Comparison of ENCODE assay signal across 22 cellular contexts in genomic region chr15:70214266-70214665, GRCh38.
A peak's percentile ranks its signal among the peaks of the same experiment; 100 is the strongest.
DNase-seq lines count a peak whose midpoint lies in the region; ATAC-seq, FAIRE-seq and TF ChIP-seq lines count a peak whose summit lies in the region.
"Had no signal": no experiment of that assay in that cellular context is flagged by ENCODE, and none has a peak within 500 bp of the region (broad histone marks: within the 10 kb centered on the region; RNA-seq: fewer than 3 reads in every experiment).

No MANE protein-coding gene starts in this region.

- no peak overlapping the region for H3K4me3 Mint-ChIP-seq in HFFc6
- H3K4me3 Mint-ChIP-seq in memory B cell, result no peak overlapping the region
- H3K4me3 Mint-ChIP-seq in activated T-cell treated with anti-CD3 and anti-CD28 coated beads, Interleukin-2, amount 50 U/mL, for 24 hours, result no peak overlapping the region
- no peak overlapping the region for H3K4me3 Mint-ChIP-seq in T-helper 2 cell treated with Interferon-gamma antibody and Interleukin-4, amounts not matched to agents 5 μg/mL and 100 μg/mL, for 36 hours
- H3K4me3 Mint-ChIP-seq: nephron, T-cell had no signal

- H3K27ac ChIP-seq in VCaP, result no peak overlapping the region
- no peak overlapping the region for H3K27ac ChIP-seq in kidney (ENCODE audit: low read depth in 2 of 2, low read length in 2 of 2)
- H3K27ac ChIP-seq: C4-2B, epithelial cell of prostate, gastroesophageal sphincter, transverse colon had no signal

- no peak for FAIRE-seq in kidney (lab: Jason Lieb, UNC)

- H3K36me3 ChIP-seq in kidney (ENCODE audit: control insufficient read depth in 1 of 2, insufficient read depth in 2 of 2, low read length in 2 of 2), result no peaks in the 10 kb centered on the region
- H3K36me3 ChIP-seq: gastroesophageal sphincter, transverse colon had no signal

- TF ChIP-seq CTCF in GM12865 (IDR thresholded peaks at IDR 0.05; ENCODE audit: insufficient read depth, low read depth, low read length, missing control alignments) (peak; percentile 18), HFFc6 (IDR thresholded peaks at IDR 0.05) (peak; percentile 16; the same call in 1 of the 2 replicates), VCaP (conservative IDR thresholded peaks at IDR 0.05) (peak; percentile 16; the same call in 1 of the 2 replicates), kidney (IDR thresholded peaks at IDR 0.05; ENCODE audit: borderline replicate concordance, extremely low read depth, insufficient read depth) (no peak)

- H3K27ac Mint-ChIP-seq in HFFc6 (no peak overlapping the region), memory B cell (no peak overlapping the region)
- no peak overlapping the region for H3K27ac Mint-ChIP-seq in activated T-cell treated with anti-CD3 and anti-CD28 coated beads, Interleukin-2, amount 50 U/mL, for 24 hours
- no peak overlapping the region for H3K27ac Mint-ChIP-seq in T-helper 2 cell treated with Interferon-gamma antibody and Interleukin-4, amounts not matched to agents 5 μg/mL and 100 μg/mL, for 36 hours
- H3K27ac Mint-ChIP-seq: nephron, T-cell had no signal

- peak; percentile 14 for DNase-seq in GM12865 (ENCODE audit: low read depth)
- DNase-seq in HFFc6, result no peak
- no peak for DNase-seq in memory B cell (ENCODE audit: low spot score in 2 of 2)
- DNase-seq in GM19240 (ENCODE audit: insufficient read length, low spot score), result no peak
- DNase-seq in activated T-cell treated with anti-CD3 and anti-CD28 coated beads, Interleukin-2, amount 50 U/mL, for 24 hours, result no peak
- no peak for DNase-seq in kidney
- DNase-seq in T-helper 2 cell treated with Interferon-gamma antibody and Interleukin-4, amounts not matched to agents 5 μg/mL and 100 μg/mL, for 36 hours (ENCODE audit: low spot score), result no peak
- DNase-seq: activated CD4-positive, CD25-positive, alpha-beta regulatory T cell treated with anti-CD3 and anti-CD28 coated beads, Interleukin-2, amount 50 U/mL, for 72 hours; activated CD8-positive, alpha-beta memory T cell treated with anti-CD3 and anti-CD28 coated beads, Interleukin-2, amount 50 U/mL, for 4 hours; activated naive CD4-positive, alpha-beta T cell treated with Interleukin-2 at 50 U/mL for 16 hours; cortex of kidney; DMS153; NCI-H187 treated with DMSO at 0.1 percent for 48 hours; NCI-H748 treated with DMSO at 0.1 percent for 48 hours; stimulated activated naive CD4-positive, alpha-beta T cell; transverse colon had no signal

- H3K4me1 ChIP-seq in kidney (ENCODE audit: control insufficient read depth in 1 of 2, insufficient read depth in 1 of 2, low read depth in 1 of 2, low read length in 2 of 2), result no peaks in the 10 kb centered on the region

- H3K4me3 ChIP-seq in GM12865 (ENCODE audit: low read depth, low read length), result no peak overlapping the region
- no peak overlapping the region for H3K4me3 ChIP-seq in kidney (ENCODE audit: low read length in 2 of 2)
- H3K4me3 ChIP-seq: gastroesophageal sphincter, transverse colon had no signal

- H3K36me3 Mint-ChIP-seq in HFFc6 (ENCODE audit: low read depth), result no peaks in the 10 kb centered on the region
- H3K36me3 Mint-ChIP-seq in memory B cell, result no peaks in the 10 kb centered on the region
- H3K36me3 Mint-ChIP-seq in activated T-cell treated with anti-CD3 and anti-CD28 coated beads, Interleukin-2, amount 50 U/mL, for 24 hours (ENCODE audit: low read depth), result no peaks in the 10 kb centered on the region
- no peaks in the 10 kb centered on the region for H3K36me3 Mint-ChIP-seq in T-helper 2 cell treated with Interferon-gamma antibody and Interleukin-4, amounts not matched to agents 5 μg/mL and 100 μg/mL, for 36 hours (ENCODE audit: low read depth)
- H3K36me3 Mint-ChIP-seq: T-cell had no signal

- peak; percentile 44 for ATAC-seq in memory B cell (ENCODE audit: low read depth)
- ATAC-seq: gastroesophageal sphincter, T-cell had no signal

- intact Hi-C loops in kidney (cut with DNase I), result no loop called here

- H3K9me3 Mint-ChIP-seq in HFFc6, result no peaks in the 10 kb centered on the region
- no peaks in the 10 kb centered on the region for H3K9me3 Mint-ChIP-seq in memory B cell
- no peaks in the 10 kb centered on the region for H3K9me3 Mint-ChIP-seq in activated T-cell treated with anti-CD3 and anti-CD28 coated beads, Interleukin-2, amount 50 U/mL, for 24 hours
- H3K9me3 Mint-ChIP-seq in T-helper 2 cell treated with Interferon-gamma antibody and Interleukin-4, amounts not matched to agents 5 μg/mL and 100 μg/mL, for 36 hours, result no peaks in the 10 kb centered on the region
- H3K9me3 Mint-ChIP-seq: T-cell had no signal

- H3K27me3 Mint-ChIP-seq in HFFc6 (ENCODE audit: insufficient read depth) (peaks cover 54% of the 10 kb centered on the region), memory B cell (peaks cover 7% of the 10 kb centered on the region)
- no peaks in the 10 kb centered on the region for H3K27me3 Mint-ChIP-seq in activated T-cell treated with anti-CD3 and anti-CD28 coated beads, Interleukin-2, amount 50 U/mL, for 24 hours
- H3K27me3 Mint-ChIP-seq in T-helper 2 cell treated with Interferon-gamma antibody and Interleukin-4, amounts not matched to agents 5 μg/mL and 100 μg/mL, for 36 hours (ENCODE audit: low read depth), result peaks cover 18% of the 10 kb centered on the region

- H3K4me1 Mint-ChIP-seq in HFFc6 (ENCODE audit: low read depth) (no peaks in the 10 kb centered on the region), memory B cell (peaks cover 15% of the 10 kb centered on the region)
- H3K4me1 Mint-ChIP-seq in activated T-cell treated with anti-CD3 and anti-CD28 coated beads, Interleukin-2, amount 50 U/mL, for 24 hours (ENCODE audit: low read depth), result no peaks in the 10 kb centered on the region
- no peaks in the 10 kb centered on the region for H3K4me1 Mint-ChIP-seq in T-helper 2 cell treated with Interferon-gamma antibody and Interleukin-4, amounts not matched to agents 5 μg/mL and 100 μg/mL, for 36 hours (ENCODE audit: low read depth)
- H3K4me1 Mint-ChIP-seq: T-cell had no signal

- no peaks in the 10 kb centered on the region for H3K9me3 ChIP-seq in kidney (ENCODE audit: control insufficient read depth in 1 of 2, low read length in 2 of 2)
- H3K9me3 ChIP-seq: gastroesophageal sphincter, transverse colon had no signal

- H3K9ac ChIP-seq in kidney (ENCODE audit: low read length in 2 of 2), result no peak overlapping the region
